ENCODE assay signal across 25 cellular contexts in the genomic region with DNA sequence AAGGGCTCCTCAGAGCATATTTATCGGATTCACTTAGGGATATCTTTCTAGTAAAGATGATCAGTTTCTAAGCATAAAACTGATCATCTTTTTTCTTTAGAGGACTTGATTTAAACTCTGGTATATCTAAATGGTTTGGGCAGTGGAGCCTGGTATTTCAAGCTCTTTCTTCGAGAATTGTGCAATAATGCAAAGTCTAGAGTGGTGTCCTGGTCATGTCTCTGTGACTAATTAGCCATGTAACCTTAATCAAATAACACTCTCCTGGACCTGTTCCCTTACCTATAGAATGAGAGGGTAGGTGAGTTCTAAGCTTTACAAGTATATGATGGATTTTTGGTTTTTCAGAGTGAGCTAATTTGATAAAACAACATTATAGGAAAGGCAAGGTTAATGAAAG.
"Had no signal": no experiment of that assay in that cellular context is flagged by ENCODE, and none has a peak within 500 bp of the region (broad histone marks: within the 10 kb centered on the region; RNA-seq: fewer than 3 reads in every experiment).

No MANE protein-coding gene starts in this region.

- ATAC-seq: activated CD4-positive, alpha-beta T cell treated with anti-CD3 and anti-CD28 coated beads for 36 hours; activated T-helper 17 cell treated with anti-CD3 and anti-CD28 coated beads, Interleukin-2, amount 50 U/mL, for 72 hours; Right ventricle myocardium inferior; T-cell had no signal

- H3K4me3 ChIP-seq: cardiac muscle cell, SK-N-MC had no signal

- H3K27ac ChIP-seq: cardiac muscle cell, SK-N-MC had no signal

- DNase-seq: activated CD4-positive, alpha-beta memory T cell treated with anti-CD3 and anti-CD28 coated beads, Interleukin-2, amount 10 ng/mL, durations not matched to agents 7 days and 5 days; activated CD4-positive, alpha-beta T cell treated with anti-CD3 and anti-CD28 coated beads for 36 hours; activated CD4-positive, alpha-beta T cell treated with anti-CD3 and anti-CD28 coated beads, Interleukin-2, amount 50 U/mL, for 1 hour; activated CD4-positive, CD25-positive, alpha-beta regulatory T cell; activated gamma-delta T cell; activated naive CD4-positive, alpha-beta T cell treated with anti-CD3 and anti-CD28 coated beads for 36 hours; activated T-cell treated with anti-CD3 and anti-CD28 coated beads for 4 hours; activated T-cell treated with anti-CD3 and anti-CD28 coated beads, Interleukin-2, amount 50 U/mL, for 48 hours; amygdala; Kasumi-1; KBM-7; NCI-H187 treated with DMSO at 0.1 percent for 48 hours; NCI-H2081 treated with DMSO at 0.1 percent for 48 hours; NCI-H2227 treated with DMSO at 0.1 percent for 48 hours; NCI-H446 treated with DMSO at 0.1 percent for 48 hours; NCI-H524 treated with DMSO at 0.1 percent for 48 hours; T-cell; T-helper 2 cell; T1000 had no signal

- H3K27me3 ChIP-seq: cardiac muscle cell had no signal

- FAIRE-seq: astrocyte, TTC549 had no signal
